24 cellular contexts compared by ENCODE assay signal in the genomic region with DNA sequence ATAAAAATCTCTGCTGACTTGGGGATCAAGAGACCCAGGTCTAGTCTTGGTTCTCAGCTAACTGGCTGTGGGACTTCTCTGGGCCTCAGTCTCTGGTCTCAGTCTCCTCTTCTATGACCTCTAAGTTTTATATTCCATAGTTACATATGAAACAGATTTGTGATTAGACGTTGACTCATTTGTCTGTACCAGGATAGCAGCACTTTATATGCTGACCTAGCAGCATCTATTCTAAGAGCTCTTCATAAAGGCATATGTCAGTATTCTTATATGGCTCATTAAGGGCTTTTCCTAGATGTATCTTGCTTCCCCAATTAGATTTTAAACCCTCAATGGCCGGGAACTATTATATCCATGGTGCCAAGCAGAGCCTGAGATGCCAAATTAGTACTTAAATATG. TPM values are rescaled to one million over a fixed set of nuclear protein-coding genes. Genes with fewer than 3 reads are reported as not detected.
"Had no signal": no experiment of that assay in that cellular context is flagged by ENCODE, and none has a peak within 500 bp of the region (broad histone marks: within the 10 kb centered on the region; RNA-seq: fewer than 3 reads in every experiment).

No MANE protein-coding gene starts in this region.

- H3K4me1 ChIP-seq: psoas muscle, right lobe of liver, spleen, testis, tibial nerve had no signal

- H3K27ac ChIP-seq: coronary artery, hepatocyte, neutrophil, psoas muscle, right lobe of liver, spleen, testis, tibial nerve had no signal

- H3K36me3 ChIP-seq: neutrophil, right lobe of liver, spleen, tibial nerve had no signal

- H3K9me3 ChIP-seq: mucosa of descending colon, neutrophil, psoas muscle, right lobe of liver, spleen, testis, tibial nerve had no signal

- DNase-seq: cerebellar nuclear complex; effector CD8-positive, alpha-beta T cell; kidney glomerular epithelial cell; mucosa of descending colon; naive thymus-derived CD8-positive, alpha-beta T cell; psoas muscle; retina; right lobe of liver; spleen; stimulated activated CD4-positive, alpha-beta T cell treated with anti-CD3 and anti-CD28 coated beads, Interleukin-15, amount 100 ng/mL, for 24 hours; stimulated activated CD4-positive, alpha-beta T cell treated with anti-CD3 and anti-CD28 coated beads, Interleukin-1b, Interleukin-23, amount 100 ng/mL, for 48 hours; stimulated activated CD4-positive, alpha-beta T cell treated with anti-CD3 and anti-CD28 coated beads, Interleukin-4, amount 100 ng/mL, for 24 hours; testis had no signal

- H3K27me3 ChIP-seq: hepatocyte, neutrophil, testis had no signal

- H3K4me3 ChIP-seq: coronary artery, hepatocyte, mucosa of descending colon, psoas muscle, right lobe of liver, spleen, testis, tibial nerve had no signal

RNA-seq across cellular contexts. Expression of a gene that starts 12.7 kb away (rescaled TPM):
- total RNA-seq: mesenteric fat pad, osteoblast, right lobe of liver, subcutaneous adipose tissue, tibial nerve had no signal

RNA-seq across cellular contexts. Expression of a gene that starts 31.2 kb away (rescaled TPM):
- total RNA-seq: dermis microvascular lymphatic vessel endothelial cell; liver; lung microvascular endothelial cell; mesenteric fat pad; naive thymus-derived CD8-positive, alpha-beta T cell; osteoblast; right lobe of liver; tibial nerve; urinary bladder had no signal
